11 cellular contexts compared by ENCODE assay signal in the genomic region with DNA sequence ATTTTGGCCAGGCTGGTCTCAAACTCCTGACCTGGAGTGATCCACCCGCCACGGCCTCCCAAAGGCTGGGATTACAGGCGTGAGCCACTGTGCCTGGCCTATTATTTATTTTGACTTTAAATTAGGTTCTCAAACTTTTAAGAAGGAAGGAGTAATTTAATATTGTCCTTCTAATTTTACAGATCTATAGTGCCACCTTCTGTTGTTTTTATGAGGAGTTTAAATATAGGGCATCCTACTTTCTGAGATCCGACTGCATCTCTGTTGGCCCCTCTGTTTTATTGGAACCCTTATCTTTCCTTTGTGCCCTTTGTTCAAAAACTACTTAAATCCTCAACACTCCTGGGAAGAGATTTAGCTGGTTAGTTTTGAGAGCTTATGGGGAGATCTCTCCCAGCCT. TPM values are rescaled to one million over a fixed set of nuclear protein-coding genes. Genes with fewer than 3 reads are reported as not detected.
DNase-seq lines count a peak whose midpoint lies in the region; ATAC-seq and TF ChIP-seq lines count a peak whose summit lies in the region.
"Had no signal": no experiment of that assay in that cellular context is flagged by ENCODE, and none has a peak within 500 bp of the region (broad histone marks: within the 10 kb centered on the region; RNA-seq: fewer than 3 reads in every experiment).

No MANE protein-coding gene starts in this region.

- H3K9me2 ChIP-seq in HCT116 (ENCODE audit: insufficient read depth): no peaks in the 10 kb centered on the region

- no peak overlapping the region for H3K27ac Mint-ChIP-seq in T-helper 17 cell
- H3K27ac Mint-ChIP-seq in activated naive CD4-positive, alpha-beta T cell treated with anti-CD3 and anti-CD28 coated beads for 36 hours: no peak overlapping the region
- H3K27ac Mint-ChIP-seq: T-helper 1 cell treated with Interleukin-12 subunit alpha and Interleukin-12 subunit beta and Interleukin-4 antibody, amounts not matched to agents 30 μg/mL and 1 μg/mL, for 36 hours had no signal

- H3K36me3 ChIP-seq in BJ (ENCODE audit: control insufficient read depth, insufficient read depth, low read length) (no peaks in the 10 kb centered on the region), HCT116 (ENCODE audit: control insufficient read depth in 1 of 2, insufficient read depth in 2 of 2, low read length in 2 of 2) (no peaks in the 10 kb centered on the region)
- H3K36me3 ChIP-seq: gastroesophageal sphincter, stomach had no signal

- no peaks in the 10 kb centered on the region for H3K4me1 ChIP-seq in HCT116 (ENCODE audit: control insufficient read depth in 1 of 2, insufficient read depth in 2 of 2, low read length in 2 of 2)
- H3K4me1 ChIP-seq: gastroesophageal sphincter, stomach had no signal

- H3K27ac ChIP-seq in HCT116 (ENCODE audit: low read depth, low read length): no peak overlapping the region
- H3K27ac ChIP-seq: gastroesophageal sphincter, stomach had no signal

- TF ChIP-seq RAD21 in HCT116 (IDR thresholded peaks at IDR 0.05; ENCODE audit: low read depth): peak; percentile 40

- no peaks in the 10 kb centered on the region for H3K9me3 Mint-ChIP-seq in activated naive CD4-positive, alpha-beta T cell treated with anti-CD3 and anti-CD28 coated beads for 36 hours
- H3K9me3 Mint-ChIP-seq: T-helper 1 cell treated with Interleukin-12 subunit alpha and Interleukin-12 subunit beta and Interleukin-4 antibody, amounts not matched to agents 30 μg/mL and 1 μg/mL, for 36 hours had no signal

- no peaks in the 10 kb centered on the region for H4K20me1 ChIP-seq in HCT116 (ENCODE audit: insufficient read depth)

- H3K36me3 Mint-ChIP-seq in T-helper 17 cell (ENCODE audit: low read depth): no peaks in the 10 kb centered on the region
- no peaks in the 10 kb centered on the region for H3K36me3 Mint-ChIP-seq in activated naive CD4-positive, alpha-beta T cell treated with anti-CD3 and anti-CD28 coated beads for 36 hours (ENCODE audit: low read depth)

- no peaks in the 10 kb centered on the region for H3K4me1 Mint-ChIP-seq in T-helper 17 cell
- H3K4me1 Mint-ChIP-seq in activated naive CD4-positive, alpha-beta T cell treated with anti-CD3 and anti-CD28 coated beads for 36 hours (ENCODE audit: low read depth): no peaks in the 10 kb centered on the region

- DNase-seq in BJ (ENCODE audit: low read depth) (no peak), HCT116 (ENCODE audit: low read depth, low spot score) (no peak), T-helper 17 cell (no peak), kidney tubule cell (ENCODE audit: low spot score) (peak; percentile 3), NCI-H2227 (lab: John Stamatoyannopoulos, UW; ENCODE audit: unreplicated experiment) (no peak), T1000 (lab: John Stamatoyannopoulos, UW) (no peak)
- no peak for DNase-seq in activated naive CD4-positive, alpha-beta T cell treated with anti-CD3 and anti-CD28 coated beads for 36 hours
- DNase-seq: stomach had no signal

- CTCF ChIA-PET in BJ (lab: Yijun Ruan, JAX) (interaction anchor here (0.8 to 1.5 kb wide), 7 partner anchors 9 to 1036 kb away, joined by 3 to 4 read pairs (median 3); no protein-coding TSS in a partner anchor), HCT116 (lab: Charles Lee) (no interaction called here)
- CTCF ChIA-PET in activated naive CD4-positive, alpha-beta T cell treated with anti-CD3 and anti-CD28 coated beads for 36 hours (lab: Charles Lee): no interaction called here

- POLR2A ChIA-PET in BJ (lab: Charles Lee) (no interaction called here), HCT116 (lab: Charles Lee) (no interaction called here)

- H3K9ac ChIP-seq in HCT116 (ENCODE audit: low read length): no peak overlapping the region

- H3K27me3 ChIP-seq in BJ (ENCODE audit: control insufficient read depth, insufficient read depth, low read length): no peaks in the 10 kb centered on the region
- H3K27me3 ChIP-seq in HCT116 (ENCODE audit: insufficient read depth, low read length): no peaks in the 10 kb centered on the region
- H3K27me3 ChIP-seq: gastroesophageal sphincter, stomach had no signal

- no peak overlapping the region for H3K4me3 Mint-ChIP-seq in T-helper 17 cell
- H3K4me3 Mint-ChIP-seq in activated naive CD4-positive, alpha-beta T cell treated with anti-CD3 and anti-CD28 coated beads for 36 hours: no peak overlapping the region
- H3K4me3 Mint-ChIP-seq: T-helper 1 cell treated with Interleukin-12 subunit alpha and Interleukin-12 subunit beta and Interleukin-4 antibody, amounts not matched to agents 30 μg/mL and 1 μg/mL, for 36 hours had no signal

- no peak overlapping the region for H2AFZ ChIP-seq in HCT116 (ENCODE audit: low read depth, low read length, poor library complexity, severe bottlenecking)

- H3K79me2 ChIP-seq in HCT116 (ENCODE audit: insufficient read depth, low read length): no peaks in the 10 kb centered on the region

- H3K4me3 ChIP-seq in BJ (ENCODE audit: low read depth, low read length) (no peak overlapping the region), HCT116 (replicated peaks in 1 of 2; ENCODE audit: low read depth in 1 of 2, low read length in 2 of 2) (no peak overlapping the region)
- H3K4me3 ChIP-seq: gastroesophageal sphincter, stomach had no signal

- H3K27me3 Mint-ChIP-seq in T-helper 17 cell: no peaks in the 10 kb centered on the region
- no peaks in the 10 kb centered on the region for H3K27me3 Mint-ChIP-seq in activated naive CD4-positive, alpha-beta T cell treated with anti-CD3 and anti-CD28 coated beads for 36 hours (ENCODE audit: low read depth)

- BruUV-seq in HCT116 (replicated peaks; lab: Mats Ljungman, UMichigan): no TSS peak

- no peaks in the 10 kb centered on the region for H3K9me3 ChIP-seq in HCT116 (ENCODE audit: control insufficient read depth in 1 of 2, insufficient read depth in 1 of 2, low read depth in 1 of 2, low read length in 2 of 2)
- no peaks in the 10 kb centered on the region for H3K9me3 ChIP-seq in T-helper 17 cell (ENCODE audit: control insufficient read depth, low read length, poor library complexity, severe bottlenecking)
- H3K9me3 ChIP-seq: gastroesophageal sphincter, stomach had no signal

- no peak overlapping the region for H3K4me2 ChIP-seq in HCT116 (ENCODE audit: low read length)

- TF ChIP-seq CTCF in BJ (IDR thresholded peaks at IDR 0.05; ENCODE audit: insufficient read depth, low read depth, low read length): peak; percentile 18; the same call in 1 of the 2 replicates
- TF ChIP-seq CTCF in HCT116 (IDR thresholded peaks at IDR 0.05 in 2 of 3, conservative IDR thresholded peaks at IDR 0.05 in 1 of 3; ENCODE audit: borderline replicate concordance in 1 of 3, insufficient read depth in 1 of 3, low read depth in 2 of 3, low read length in 2 of 3): peak in 2 of 3 experiments; percentile 5 to 29; a peak in 2 of 6 replicates

- intact Hi-C loops in HCT116 (cut with micrococcal nuclease): no loop called here
- intact Hi-C loops in activated naive CD4-positive, alpha-beta T cell treated with anti-CD3 and anti-CD28 coated beads for 36 hours (cut with micrococcal nuclease): loop anchor here (10.0 kb wide), 1 partner anchor 734 kb away; no protein-coding TSS in a partner anchor

- ATAC-seq in HCT116: peak; percentile 70
- peak; percentile 44 for ATAC-seq in T-helper 17 cell
- ATAC-seq in HG02884 (IDR thresholded peaks at IDR 0.05; ENCODE audit: unreplicated experiment): no peak
- ATAC-seq: gastroesophageal sphincter had no signal

- RAD21 ChIA-PET in HCT116 (lab: Charles Lee; ENCODE audit: low non-redundant PET in 1 of 2, low total read pairs in 2 of 2, uncharacterized antibody in 2 of 2, unreplicated experiment in 2 of 2): no interaction called here

- no peak for TF ChIP-seq POLR2A in HCT116 (IDR thresholded peaks at IDR 0.05; ENCODE audit: borderline replicate concordance, extremely low read depth, insufficient read depth, insufficient read length)

TF ChIP-seq in HCT116, 20 proteins besides CTCF, POLR2A, EP300 and RAD21:
- TF ChIP-seq EZH2 (IDR thresholded peaks at IDR 0.05): no peak
- TF ChIP-seq, protein P1, sequence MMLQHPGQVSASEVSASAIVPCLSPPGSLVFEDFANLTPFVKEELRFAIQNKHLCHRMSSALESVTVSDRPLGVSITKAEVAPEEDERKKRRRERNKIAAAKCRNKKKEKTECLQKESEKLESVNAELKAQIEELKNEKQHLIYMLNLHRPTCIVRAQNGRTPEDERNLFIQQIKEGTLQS (IDR thresholded peaks at IDR 0.05): no peak
- TF ChIP-seq ZNF274 (IDR thresholded peaks at IDR 0.05; ENCODE audit: low read depth, low read length): no peak
- no peak for TF ChIP-seq YY1 (IDR thresholded peaks at IDR 0.05; ENCODE audit: extremely low read depth, insufficient replicate concordance, low read depth, low read length)
- TF ChIP-seq EZH2phosphoT487 (IDR thresholded peaks at IDR 0.05; ENCODE audit: borderline replicate concordance): no peak
- no peak for TF ChIP-seq POLR2AphosphoS5 (IDR thresholded peaks at IDR 0.05; ENCODE audit: low read depth, low read length)

RNA-seq across cellular contexts. Expression of a gene that starts 25.4 kb away (rescaled TPM):
- 4.6 and 9.2 TPM in 2 replicates for polyA plus RNA-seq in BJ (2011; rRNA removed)
- 2.6 and 3.3 TPM in 2 replicates for polyA minus RNA-seq in BJ (2011; rRNA and poly(A)+ RNA removed)
- total RNA-seq in HCT116 (2021; ENCODE audit: unreplicated experiment) (9.6 TPM), T-helper 17 cell (10 to 100 TPM; 23.0 to 26.3 TPM)
- 2.6 and 4.9 TPM in 2 replicates for polyA plus RNA-seq in HCT116 (2012)
- 1 to 10 TPM; 8.1 to 8.5 TPM for total RNA-seq in activated naive CD4-positive, alpha-beta T cell treated with anti-CD3 and anti-CD28 coated beads for 36 hours
